28 cellular contexts compared by ENCODE assay signal in the genomic region with DNA sequence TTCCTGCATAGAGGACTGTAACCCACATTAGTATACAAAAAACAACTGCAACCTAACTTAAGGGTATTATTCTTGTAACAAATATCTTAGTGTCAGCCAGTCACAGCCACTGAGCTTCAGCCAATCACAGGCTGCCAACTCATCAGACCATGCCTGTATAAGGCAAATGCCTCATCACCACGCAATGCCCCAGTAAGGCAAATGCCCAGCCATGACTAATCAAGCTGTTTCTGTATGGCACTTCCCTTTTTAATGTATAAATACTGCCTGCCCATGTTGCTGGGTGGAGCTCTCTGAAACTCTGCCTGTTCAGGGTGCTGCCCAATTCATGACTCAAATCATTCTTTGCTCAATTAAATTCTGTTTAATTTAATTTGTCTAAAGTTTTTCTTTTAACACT. TPM values are rescaled to one million over a fixed set of nuclear protein-coding genes. Genes with fewer than 3 reads are reported as not detected.
"Had no signal": no experiment of that assay in that cellular context is flagged by ENCODE, and none has a peak within 500 bp of the region (broad histone marks: within the 10 kb centered on the region; RNA-seq: fewer than 3 reads in every experiment).

No MANE protein-coding gene starts in this region.

- H3K4me3 ChIP-seq: breast epithelium, colonic mucosa, dorsolateral prefrontal cortex, esophagus muscularis mucosa, hepatocyte, left ventricle myocardium inferior, right lobe of liver, transverse colon had no signal

- ATAC-seq: effector memory CD8-positive, alpha-beta T cell; naive thymus-derived CD4-positive, alpha-beta T cell; right lobe of liver had no signal

- H3K27me3 ChIP-seq: breast epithelium, colonic mucosa, esophagus muscularis mucosa, hepatocyte, right lobe of liver, transverse colon had no signal

- H3K4me1 ChIP-seq: breast epithelium, colonic mucosa, esophagus muscularis mucosa, left ventricle myocardium inferior, right lobe of liver, transverse colon had no signal

- H3K9me3 ChIP-seq: colonic mucosa, left ventricle myocardium inferior, right lobe of liver, transverse colon had no signal

- H3K27ac ChIP-seq: breast epithelium, colonic mucosa, dorsolateral prefrontal cortex, esophagus muscularis mucosa, hepatocyte, left ventricle myocardium inferior, right lobe of liver, transverse colon had no signal

- H3K36me3 ChIP-seq: breast epithelium, colonic mucosa, esophagus muscularis mucosa, left ventricle myocardium inferior, right lobe of liver, transverse colon had no signal

- DNase-seq: activated CD4-positive, alpha-beta T cell treated with anti-CD3 and anti-CD28 coated beads for 4 hours; activated CD4-positive, alpha-beta T cell treated with anti-CD3 and anti-CD28 coated beads, Interleukin-2, amount 50 U/mL, for 48 hours; activated CD4-positive, CD25-positive, alpha-beta regulatory T cell; activated naive CD4-positive, alpha-beta T cell treated with Interleukin-2 at 50 U/mL for 16 hours; activated naive CD8-positive, alpha-beta T cell treated with anti-CD3 and anti-CD28 coated beads, Interleukin-2, amount 10 ng/mL, durations not matched to agents 7 days and 5 days; activated T-cell treated with anti-CD3 and anti-CD28 coated beads, Interleukin-2, amount 50 U/mL, for 48 hours; amniotic stem cell; colonic mucosa; dorsolateral prefrontal cortex; effector memory CD8-positive, alpha-beta T cell; glutamatergic neuron; immature natural killer cell; left ventricle myocardium inferior; naive thymus-derived CD4-positive, alpha-beta T cell; occipital lobe; posterior cingulate gyrus; right lobe of liver; small intestine; stimulated activated CD4-positive, alpha-beta T cell treated with anti-CD3 and anti-CD28 coated beads, Interleukin-15, amount 100 ng/mL, for 24 hours; stimulated activated CD4-positive, alpha-beta T cell treated with anti-CD3 and anti-CD28 coated beads, Interleukin-2, amount 100 ng/mL, for 48 hours; stimulated activated CD8-positive, alpha-beta memory T cell treated with anti-CD3 and anti-CD28 coated beads, Interleukin-4, amount 100 ng/mL, for 48 hours; stimulated activated naive B cell treated with anti-CD40 and anti-IgM and Interleukin-4, amounts not matched to agents 10 μg/mL and 1 μg/mL and 100 μg/mL, for 72 hours; transverse colon had no signal

RNA-seq across cellular contexts. Expression of a gene that starts 18.4 kb away (rescaled TPM):
- total RNA-seq: activated naive CD8-positive, alpha-beta T cell treated with anti-CD3 and anti-CD28 coated beads, Interleukin-2, amount 10 ng/mL, durations not matched to agents 7 days and 5 days; breast epithelium; colonic mucosa; endothelial cell of umbilical vein; left ventricle myocardium inferior; lung microvascular endothelial cell; naive thymus-derived CD4-positive, alpha-beta T cell; right lobe of liver; transverse colon had no signal
